In the genomic region with DNA sequence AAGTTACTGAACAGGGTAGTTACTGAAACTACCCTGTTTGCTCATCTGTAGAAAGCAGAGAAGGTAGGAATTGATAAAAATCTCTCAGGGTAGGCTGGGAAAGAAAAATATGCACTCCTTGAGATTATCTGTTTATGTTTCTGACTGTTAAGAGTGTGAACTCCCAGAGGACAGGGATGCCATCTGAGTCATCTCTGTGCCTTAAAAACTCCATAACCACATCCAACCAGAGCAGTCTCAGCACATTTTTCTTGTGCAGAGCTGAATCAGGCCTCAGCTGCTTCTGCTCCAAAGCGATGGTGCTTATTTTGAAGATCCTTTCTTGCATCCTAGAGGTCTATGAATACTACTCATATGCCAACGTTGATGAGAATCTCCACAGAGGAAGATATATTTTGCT, we compare ENCODE assay signal across 1 cellular context.
TF ChIP-seq lines count a peak whose summit lies in the region.

No MANE protein-coding gene starts in this region.

TF ChIP-seq in IMR-90, 13 proteins besides CTCF, POLR2A, EP300 and RAD21 (continued from another document):
- TF ChIP-seq RFX5 (IDR thresholded peaks at IDR 0.05; ENCODE audit: low read depth, low read length) (no peak), FOS (IDR thresholded peaks at IDR 0.05; ENCODE audit: low read depth, low read length) (no peak)
